20 cellular contexts compared by ENCODE assay signal in the genomic region with DNA sequence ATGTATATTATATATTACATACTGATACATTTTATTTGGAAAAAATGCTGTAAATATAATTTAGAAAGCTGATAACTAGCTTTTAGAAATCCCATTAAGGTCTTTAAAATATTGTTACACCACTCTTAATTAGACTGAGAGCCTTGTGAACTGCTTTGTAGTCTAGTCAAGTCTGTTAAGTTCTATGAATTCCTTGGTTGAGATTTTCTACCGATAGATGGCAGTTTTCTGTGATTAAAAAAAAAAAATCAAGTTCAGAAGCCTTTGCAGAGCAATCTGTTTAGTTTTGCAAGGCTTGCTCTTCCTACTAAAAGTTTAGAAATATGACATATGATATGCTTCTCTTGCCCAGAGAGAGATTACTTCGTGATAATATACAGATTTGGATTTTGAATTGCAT.
DNase-seq lines count a peak whose midpoint lies in the region; ATAC-seq and TF ChIP-seq lines count a peak whose summit lies in the region.
"Had no signal": no experiment of that assay in that cellular context is flagged by ENCODE, and none has a peak within 500 bp of the region (broad histone marks: within the 10 kb centered on the region; RNA-seq: fewer than 3 reads in every experiment).

No MANE protein-coding gene starts in this region.

- TF ChIP-seq CTCF in PC-3 (conservative IDR thresholded peaks at IDR 0.05; ENCODE audit: low read depth, low read length) (peak; percentile 48), epithelial cell of proximal tubule (conservative IDR thresholded peaks at IDR 0.05; ENCODE audit: low read depth, low read length) (peak; percentile 37), Peyer's patch (IDR thresholded peaks at IDR 0.05) (no peak)

- POLR2A ChIA-PET in PC-3 (lab: Charles Lee; ENCODE audit: unreplicated experiment) = no interaction called here

- no peak for TF ChIP-seq POLR2A in Peyer's patch (IDR thresholded peaks at IDR 0.05)

- intact Hi-C loops in PC-3 (cut with micrococcal nuclease) = loop anchor here (10.0 kb wide), 3 partner anchors 598 to 1778 kb away; no protein-coding TSS in a partner anchor

- H3F3A ChIP-seq in PC-3 (ENCODE audit: low read length, unreplicated experiment) = no peaks in the 10 kb centered on the region

- ATAC-seq in PC-3 = no peak
- ATAC-seq: gastroesophageal sphincter, left lung had no signal

- in situ Hi-C loops in ACHN (cut with HindIII; ENCODE audit: low pct_ligation_motif_present, low pct_unique_long_range_greater_than_20kb, low sequenced_read_pairs) = no loop called here

- no peak overlapping the region for H3K4me3 ChIP-seq in PC-3 (ENCODE audit: low read length)
- H3K4me3 ChIP-seq in epithelial cell of proximal tubule (ENCODE audit: low read depth, low read length) = no peak overlapping the region
- no peak overlapping the region for H3K4me3 ChIP-seq in Peyer's patch
- H3K4me3 ChIP-seq: ascending aorta, gastroesophageal sphincter, left lung, prostate gland, SK-N-MC, smooth muscle cell, uterus had no signal

- peaks cover 7% of the 10 kb centered on the region for H3K4me1 ChIP-seq in PC-3 (ENCODE audit: insufficient read depth, low read length)
- no peaks in the 10 kb centered on the region for H3K4me1 ChIP-seq in Peyer's patch
- H3K4me1 ChIP-seq: ascending aorta, left lung, prostate gland, uterus had no signal

- no peak overlapping the region for H2AFZ ChIP-seq in PC-3 (ENCODE audit: low read length)

- H3K27me3 ChIP-seq in PC-3 (ENCODE audit: low read length) (no peaks in the 10 kb centered on the region), Peyer's patch (no peaks in the 10 kb centered on the region)
- H3K27me3 ChIP-seq: ascending aorta, gastroesophageal sphincter, left lung, uterus had no signal

- no peaks in the 10 kb centered on the region for H4K20me1 ChIP-seq in PC-3 (ENCODE audit: low read length)

- H3K9me3 ChIP-seq in PC-3 (ENCODE audit: low read length) (no peaks in the 10 kb centered on the region), Peyer's patch (no peaks in the 10 kb centered on the region)
- H3K9me3 ChIP-seq: ascending aorta, gastroesophageal sphincter, left lung, prostate gland, uterus had no signal

- DNase-seq in ACHN = peak; percentile 31
- DNase-seq in H4 (ENCODE audit: low spot score) = peak; percentile 14
- DNase-seq in PC-3 = peak; percentile 31
- DNase-seq in epithelial cell of proximal tubule (ENCODE audit: low read depth) = no peak
- no peak for DNase-seq in NCI-H2029 treated with DMSO at 0.1 percent for 48 hours (lab: John Stamatoyannopoulos, UW)
- no peak for DNase-seq in HPDE6-E6E7 (ENCODE audit: extremely low spot score)
- DNase-seq in Peyer's patch = no peak
- no peak for DNase-seq in A172 (ENCODE audit: low spot score)
- DNase-seq: activated CD4-positive, alpha-beta T cell treated with anti-CD3 and anti-CD28 coated beads, Interleukin-2, amount 50 U/mL, for 1 hour; activated naive CD4-positive, alpha-beta T cell treated with anti-CD3 and anti-CD28 coated beads for 36 hours; left lung; NCI-H187 treated with DMSO at 0.1 percent for 48 hours; stimulated activated CD4-positive, alpha-beta T cell treated with anti-CD3 and anti-CD28 coated beads, Interleukin-4, amount 100 ng/mL, for 4 hours; substantia nigra; uterus had no signal

- no peak overlapping the region for H3K9ac ChIP-seq in PC-3 (ENCODE audit: low read length)

- BruUV-seq in PC-3 (replicated peaks; lab: Mats Ljungman, UMichigan) = no TSS peak

- H3K36me3 ChIP-seq in PC-3 (ENCODE audit: low read depth, low read length) = no peaks in the 10 kb centered on the region
- no peaks in the 10 kb centered on the region for H3K36me3 ChIP-seq in Peyer's patch
- H3K36me3 ChIP-seq: ascending aorta, gastroesophageal sphincter, left lung, prostate gland, uterus had no signal

- H3K79me2 ChIP-seq in PC-3 (ENCODE audit: low read length) = no peaks in the 10 kb centered on the region

- CTCF ChIA-PET in PC-3 (lab: Charles Lee) = no interaction called here

- no peak overlapping the region for H3K4me2 ChIP-seq in PC-3 (ENCODE audit: low read length)
- H3K4me2 ChIP-seq: smooth muscle cell had no signal

- no peak overlapping the region for H3K27ac ChIP-seq in PC-3 (ENCODE audit: low read length)
- H3K27ac ChIP-seq in Peyer's patch = no peak overlapping the region
- H3K27ac ChIP-seq: ascending aorta, left lung, prostate gland, SK-N-MC, uterus had no signal

- no peaks in the 10 kb centered on the region for H3K9me2 ChIP-seq in PC-3 (replicated peaks; ENCODE audit: low read length)

Comparison
In these comparisons a context has a peak if more than half of its experiments do, and no peak if none do; other contexts are left out.
1. DNase-seq: peak in ACHN (single experiment), H4 (single experiment) and PC-3 (single experiment); none in epithelial cell of proximal tubule (single experiment), NCI-H2029 treated with DMSO at 0.1 percent for 48 hours (single experiment), HPDE6-E6E7 (single experiment), Peyer's patch (0 of 3) and A172 (single experiment).
2. CTCF ChIP-seq: peak in PC-3 (single experiment) and epithelial cell of proximal tubule (single experiment); none in Peyer's patch (0 of 6).